ENCODE assay signal across 9 cellular contexts in genomic region chr2:209577376-209578357, GRCh38.
A peak's percentile ranks its signal among the peaks of the same experiment; 100 is the strongest.
DNase-seq lines count a peak whose midpoint lies in the region; ATAC-seq, FAIRE-seq and TF ChIP-seq lines count a peak whose summit lies in the region.
"Had no signal": no experiment of that assay in that cellular context is flagged by ENCODE, and none has a peak within 500 bp of the region (broad histone marks: within the 10 kb centered on the region; RNA-seq: fewer than 3 reads in every experiment).

No MANE protein-coding gene starts in this region.

- H3K4me3 ChIP-seq in OCI-LY7 (ENCODE audit: low read depth, low read length, poor library complexity, severe bottlenecking): no peak overlapping the region
- no peak overlapping the region for H3K4me3 ChIP-seq in fibroblast of pulmonary artery (replicated peaks; ENCODE audit: low read depth, low read length)
- H3K4me3 ChIP-seq: coronary artery had no signal

- H3K27ac ChIP-seq in OCI-LY7 (ENCODE audit: low read depth, low read length, poor library complexity, severe bottlenecking): no peak overlapping the region
- H3K27ac ChIP-seq: coronary artery had no signal

- no peaks in the 10 kb centered on the region for H3K36me3 ChIP-seq in OCI-LY7 (ENCODE audit: insufficient read depth, low read length)

- FAIRE-seq in GM12891 (lab: Jason Lieb, UNC): no peak

- H3K9me3 ChIP-seq in OCI-LY7 (ENCODE audit: low read length): no peaks in the 10 kb centered on the region

- H3K79me2 ChIP-seq in OCI-LY7 (ENCODE audit: insufficient read depth, low read depth, low read length): no peaks in the 10 kb centered on the region

- no peaks in the 10 kb centered on the region for H4K20me1 ChIP-seq in OCI-LY7 (ENCODE audit: insufficient read depth, low read length)

- POLR2A ChIA-PET in OCI-LY7 (lab: Charles Lee): interaction anchor here (0.7 kb wide), 1 partner anchor 97 kb away, joined by 3 read pairs; no protein-coding TSS in a partner anchor

- DNase-seq in A172 (ENCODE audit: low spot score) (peak; percentile 26), GM20000 (ENCODE audit: low spot score) (no peak), OCI-LY7 (ENCODE audit: low spot score) (peak; percentile 23), fibroblast of pulmonary artery (ENCODE audit: low read depth) (peak; percentile 48), GM12891 (ENCODE audit: insufficient read length, low spot score) (no peak), occipital lobe (lab: John Stamatoyannopoulos, UW) (no peak)

- TF ChIP-seq POLR2A in GM12891 (IDR thresholded peaks at IDR 0.05; ENCODE audit: low read depth, low read length): no peak

- CTCF ChIA-PET in OCI-LY7 (lab: Charles Lee; ENCODE audit: unreplicated experiment): no interaction called here

- ATAC-seq in GM19328 (IDR thresholded peaks at IDR 0.05; ENCODE audit: unreplicated experiment) (no peak), GM18861 (IDR thresholded peaks at IDR 0.05; ENCODE audit: unreplicated experiment) (no peak)

- no peak overlapping the region for H2AFZ ChIP-seq in OCI-LY7 (ENCODE audit: low read length)

- TF ChIP-seq CTCF in GM20000 (IDR thresholded peaks at IDR 0.05; ENCODE audit: extremely low read depth, missing control alignments) (peak; percentile 10), OCI-LY7 (conservative IDR thresholded peaks at IDR 0.05; ENCODE audit: low read length) (peak; percentile 80), fibroblast of pulmonary artery (IDR thresholded peaks at IDR 0.05; ENCODE audit: low read length, missing control alignments) (peak; percentile 27)

- no peaks in the 10 kb centered on the region for H3K9me2 ChIP-seq in OCI-LY7 (ENCODE audit: insufficient read depth, low read length)

- no peaks in the 10 kb centered on the region for H3K4me1 ChIP-seq in OCI-LY7 (ENCODE audit: insufficient read depth, low read length, poor library complexity, severe bottlenecking)

- no TSS peak for BruUV-seq in OCI-LY7 (replicated peaks; lab: Mats Ljungman, UMichigan)

- intact Hi-C loops in OCI-LY7 (cut with micrococcal nuclease; ENCODE audit: unreplicated experiment): loop anchor here (2.0 to 10.0 kb wide), 4 partner anchors 143 to 1183 kb away; no protein-coding TSS in a partner anchor

- H3K4me2 ChIP-seq in OCI-LY7 (ENCODE audit: low read length): no peak overlapping the region

TF ChIP-seq in GM12891, 5 proteins besides CTCF, POLR2A, EP300 and RAD21:
- no peak for TF ChIP-seq POU2F2 (IDR thresholded peaks at IDR 0.05; ENCODE audit: low read depth, low read length)
- no peak for TF ChIP-seq POLR2AphosphoS5 (IDR thresholded peaks at IDR 0.05; ENCODE audit: low read depth, low read length)
- no peak for TF ChIP-seq TAF1 (IDR thresholded peaks at IDR 0.05; ENCODE audit: low read depth, low read length)
- TF ChIP-seq SPI1 (IDR thresholded peaks at IDR 0.05; ENCODE audit: low read depth, low read length): no peak
- no peak for TF ChIP-seq PAX5 (IDR thresholded peaks at IDR 0.05; ENCODE audit: insufficient read depth, low read length, severe bottlenecking)

Comparison
In these comparisons a context has a peak if more than half of its experiments do, and no peak if none do; other contexts are left out.
1. DNase-seq: peak in A172 (single experiment), OCI-LY7 (single experiment) and fibroblast of pulmonary artery (single experiment); none in GM20000 (single experiment), GM12891 (single experiment) and occipital lobe (single experiment).
2. CTCF ChIP-seq: peak in every context shown above with its lines; median percentile 80 in OCI-LY7; 27 in fibroblast of pulmonary artery; 10 in GM20000.